In genomic region chr16:50040028-50040427, GRCh38 we compare ENCODE assay signal across 23 cellular contexts. TPM values are rescaled to one million over a fixed set of nuclear protein-coding genes. Genes with fewer than 3 reads are reported as not detected.
DNase-seq lines count a peak whose midpoint lies in the region; ATAC-seq, FAIRE-seq and TF ChIP-seq lines count a peak whose summit lies in the region.
"Had no signal": no experiment of that assay in that cellular context is flagged by ENCODE, and none has a peak within 500 bp of the region (broad histone marks: within the 10 kb centered on the region; RNA-seq: fewer than 3 reads in every experiment).

No MANE protein-coding gene starts in this region.

- H2BK5ac ChIP-seq in trophoblast cell (ENCODE audit: low read depth, low read length, poor library complexity) = no peak overlapping the region

- CTCF ChIA-PET in HepG2 (lab: Yijun Ruan, JAX; ENCODE audit: low intra/inter-chr PET ratio, low total read pairs) = no interaction called here

- H3K4me1 ChIP-seq in HepG2 (ENCODE audit: insufficient read depth, low read length) = peaks cover 59% of the 10 kb centered on the region
- peaks cover 0 to 12% (median 3%) of the 10 kb centered on the region in 4 donors for H3K4me1 ChIP-seq in right lobe of liver
- peaks cover 0 to 58% (median 9%) of the 10 kb centered on the region in 3 donors for H3K4me1 ChIP-seq in esophagus squamous epithelium
- H3K4me1 ChIP-seq in trophoblast cell (ENCODE audit: control insufficient read depth in 1 of 2, insufficient read depth in 2 of 2, low read length in 2 of 2) = peaks cover 0 to 2% of the 10 kb centered on the region in 2 experiments

- no peak overlapping the region for H4K91ac ChIP-seq in trophoblast cell (ENCODE audit: low read depth, low read length)

- TF ChIP-seq POLR2A in HepG2 (IDR thresholded peaks at IDR 0.05; ENCODE audit: insufficient read depth in 1 of 2, low read depth in 2 of 2, low read length in 2 of 2) = no peak
- TF ChIP-seq POLR2A in right lobe of liver (IDR thresholded peaks at IDR 0.05) = no peak
- TF ChIP-seq POLR2A in esophagus squamous epithelium (IDR thresholded peaks at IDR 0.05) = no peak
- no peak for TF ChIP-seq POLR2A in GM12891 (IDR thresholded peaks at IDR 0.05; ENCODE audit: low read depth, low read length)

- no peaks in the 10 kb centered on the region for H4K20me1 ChIP-seq in HepG2 (ENCODE audit: insufficient read depth, low read length)

- no peaks in the 10 kb centered on the region; a peak in 1 of 5 replicates for H3K36me3 ChIP-seq in HepG2 (replicated peaks in 1 of 2; ENCODE audit: control insufficient read depth in 1 of 2, insufficient read depth in 2 of 2, low read length in 2 of 2)
- no peaks in the 10 kb centered on the region for H3K36me3 ChIP-seq in right lobe of liver
- H3K36me3 ChIP-seq in esophagus squamous epithelium = peaks cover 0 to 16% (median 0%) of the 10 kb centered on the region in 3 donors
- peaks cover 0 to 1% of the 10 kb centered on the region in 2 experiments for H3K36me3 ChIP-seq in trophoblast cell (ENCODE audit: control insufficient read depth in 1 of 2, insufficient read depth in 2 of 2, low read length in 2 of 2)
- H3K36me3 ChIP-seq: ovary had no signal

- H2AFZ ChIP-seq in HepG2 (ENCODE audit: low read length) (no peak overlapping the region), trophoblast cell (ENCODE audit: insufficient read depth, low read length, poor library complexity) (no peak overlapping the region)

- peak; percentile 43 for FAIRE-seq in HepG2 (lab: Jason Lieb, UNC)
- no peak for FAIRE-seq in GM12891 (lab: Jason Lieb, UNC)

- peak overlapping the region in 1 of 3 experiments; percentile 21; a peak in 1 of 6 replicates for H3K4me3 ChIP-seq in HepG2 (replicated peaks in 1 of 3; ENCODE audit: insufficient read depth in 1 of 3, low read depth in 2 of 3, low read length in 3 of 3)
- H3K4me3 ChIP-seq in right lobe of liver = no peak overlapping the region
- H3K4me3 ChIP-seq in esophagus squamous epithelium = no peak overlapping the region
- no peak overlapping the region for H3K4me3 ChIP-seq in trophoblast cell (ENCODE audit: low read depth, low read length)
- H3K4me3 ChIP-seq: heart left ventricle, ovary had no signal

- H2AK5ac ChIP-seq in trophoblast cell (ENCODE audit: low read length) = no peak overlapping the region

- no peak overlapping the region for H3K9ac ChIP-seq in HepG2 (ENCODE audit: insufficient read depth, low read depth, low read length)
- H3K9ac ChIP-seq in trophoblast cell (ENCODE audit: low read length) = no peak overlapping the region

- no peak overlapping the region for H2BK12ac ChIP-seq in trophoblast cell (ENCODE audit: low read length)

- TF ChIP-seq CTCF in HepG2 (CRISPR knock-in tag; IDR thresholded peaks at IDR 0.05) = no peak
- TF ChIP-seq CTCF in right lobe of liver (IDR thresholded peaks at IDR 0.05) = no peak
- TF ChIP-seq CTCF in esophagus squamous epithelium (IDR thresholded peaks at IDR 0.05) = no peak

- H3K27ac ChIP-seq in HepG2 (ENCODE audit: extremely low read length, insufficient read depth, low read length) (no peak overlapping the region), right lobe of liver (peak overlapping the region in 1 of 3 donors; percentile 32), esophagus squamous epithelium (peak overlapping the region in 3 of 4 donors; percentile 11 to 66 (median 51)), trophoblast cell (ENCODE audit: low read depth, low read length) (no peak overlapping the region)
- H3K27ac ChIP-seq: ovary had no signal

- intact Hi-C loops in HepG2 (cut with micrococcal nuclease; ENCODE audit: unreplicated experiment) (no loop called here), right lobe of liver (cut with DNase I) (no loop called here), esophagus squamous epithelium (cut with DNase I) (no loop called here)

- in situ Hi-C loops in HepG2 (cut with HindIII; ENCODE audit: extremely low pct_ligation_motif_present, low pct_unique_long_range_greater_than_20kb) = loop anchor here (25.0 kb wide), 1 partner anchor 322 kb away; the partner anchor contains the start of gene BRD7

- no peak overlapping the region for H4K12ac ChIP-seq in trophoblast cell (ENCODE audit: low read depth, low read length)

- ATAC-seq in HepG2 (peak; percentile 84), right lobe of liver (no peak)
- ATAC-seq: activated CD8-positive, alpha-beta T cell treated with anti-CD3 and anti-CD28 coated beads, Interleukin-2, amount 10 ng/mL, durations not matched to agents 7 days and 5 days; natural killer cell treated with Interleukin-12 subunit alpha and Interleukin-12 subunit beta and Interleukin-15 and Interleukin-18, amount 100 ng/mL, for 72 hours; Panc1; T-cell had no signal

- BruUV-seq in HepG2 (replicated peaks; lab: Mats Ljungman, UMichigan) = no TSS peak

- H3K79me2 ChIP-seq in HepG2 (ENCODE audit: insufficient read depth, low read length) (no peaks in the 10 kb centered on the region), trophoblast cell (ENCODE audit: control insufficient read depth, insufficient read depth, low read length, poor library complexity) (no peaks in the 10 kb centered on the region)

- H3K79me1 ChIP-seq in trophoblast cell (ENCODE audit: low read length) = no peaks in the 10 kb centered on the region

- H3K4me2 ChIP-seq in HepG2 (ENCODE audit: low read depth, low read length) = peak overlapping the region; percentile 67
- no peak overlapping the region for H3K4me2 ChIP-seq in trophoblast cell (ENCODE audit: low read length)

- H3K27me3 ChIP-seq in HepG2 (ENCODE audit: control insufficient read depth in 1 of 2, insufficient read depth in 2 of 2, low read length in 2 of 2) (0 out of 5 replicates have a peak, but pooled peaks cover 0 to 4% of the 10 kb centered on the region in 2 experiments), right lobe of liver (no peaks in the 10 kb centered on the region), esophagus squamous epithelium (no peaks in the 10 kb centered on the region), trophoblast cell (ENCODE audit: insufficient read depth, low read length) (no peaks in the 10 kb centered on the region)
- H3K27me3 ChIP-seq: ovary had no signal

- H3K9me3 ChIP-seq in HepG2 (ENCODE audit: low read length) (no peaks in the 10 kb centered on the region), right lobe of liver (no peaks in the 10 kb centered on the region), esophagus squamous epithelium (no peaks in the 10 kb centered on the region), trophoblast cell (ENCODE audit: insufficient read depth, low read depth, low read length) (no peaks in the 10 kb centered on the region)
- H3K9me3 ChIP-seq: heart left ventricle, ovary had no signal

- POLR2A ChIA-PET in HepG2 (lab: Yijun Ruan, JAX) = interaction anchor here (1.4 to 1.9 kb wide), 2 partner anchors 15 to 26 kb away, joined by 4 to 9 read pairs; partner anchors contain the start of genes CNEP1R1 and HEATR3

- no peak overlapping the region for H4K8ac ChIP-seq in trophoblast cell (ENCODE audit: low read depth, low read length)

- TF ChIP-seq EP300 in HepG2 (IDR thresholded peaks at IDR 0.05; ENCODE audit: low read depth in 2 of 2, low read length in 2 of 2) = no peak
- no peak for TF ChIP-seq EP300 in HepG2 (CRISPR knock-in tag; IDR thresholded peaks at IDR 0.05; ENCODE audit: borderline replicate concordance)

- DNase-seq in HepG2 (ENCODE audit: low spot score) = peak; percentile 46
- no peak for DNase-seq in right lobe of liver
- DNase-seq in esophagus squamous epithelium (lab: John Stamatoyannopoulos, UW) = no peak
- peak; percentile 51 to 71 for DNase-seq in trophoblast cell
- DNase-seq in GM12891 (ENCODE audit: insufficient read length, low spot score) = no peak
- no peak for DNase-seq in SW480 (ENCODE audit: low spot score)
- DNase-seq in central memory CD4-positive, alpha-beta T cell = no peak
- no peak for DNase-seq in cortex of kidney (lab: John Stamatoyannopoulos, UW)
- DNase-seq: activated CD4-positive, CD25-positive, alpha-beta regulatory T cell treated with anti-CD3 and anti-CD28 coated beads, Interleukin-2, amount 50 U/mL, for 72 hours; activated CD8-positive, alpha-beta T cell treated with anti-CD3 and anti-CD28 coated beads, Interleukin-2, amount 10 ng/mL, durations not matched to agents 7 days and 5 days; activated effector memory CD4-positive, alpha-beta T cell treated with Interleukin-2 at 50 U/mL for 16 hours; activated T-cell treated with anti-CD3 and anti-CD28 coated beads for 4 hours; DND-41; foreskin fibroblast; H7; heart left ventricle; left colon; midbrain; NCI-H510A; ovary; T-cell had no signal

- WGBS in HepG2 (ENCODE audit: low lambda C conversion rate) = 4% methylated on average over 7 of the region's 8 CpGs
- WGBS in right lobe of liver (ENCODE audit: insufficient coverage, low coverage, low lambda C conversion rate, missing lambda C conversion rate) = 60% methylated on average over 1 of the region's 8 CpGs
- 19 to 69% methylated on average over 8 of the region's 8 CpGs for WGBS in esophagus squamous epithelium, 2 donors
- WGBS in trophoblast cell (ENCODE audit: extremely low coverage, insufficient coverage, insufficient read length) = no CpG with 5 or more reads among the region's 8 CpGs

- no peak overlapping the region for H2BK120ac ChIP-seq in trophoblast cell (ENCODE audit: insufficient read depth, low read length, poor library complexity)

- H3K4ac ChIP-seq in trophoblast cell (ENCODE audit: low read depth, low read length) = no peak overlapping the region

- H3K18ac ChIP-seq in trophoblast cell (ENCODE audit: low read length) = no peak overlapping the region

- no peak for TF ChIP-seq RAD21 in HepG2 (CRISPR knock-in tag; IDR thresholded peaks at IDR 0.05)

- no peak overlapping the region for H3K23ac ChIP-seq in trophoblast cell (ENCODE audit: low read length)

- no peak overlapping the region for H3K14ac ChIP-seq in trophoblast cell (ENCODE audit: low read length)

RNA-seq across cellular contexts. Expression of gene CNEP1R1, which starts 15.0 kb away (rescaled TPM):
- total RNA-seq in HepG2 (2016; rRNA removed; fragmentation: Illumina TruSeq; extraction: Trizol) = 22.9 and 23.6 TPM in 2 replicates
- total RNA-seq in HepG2 (2016; cell fraction: cytosol; rRNA removed; fragmentation: Illumina TruSeq; extraction: Trizol; ENCODE audit: low read depth) = 10.6 and 11.2 TPM in 2 replicates
- total RNA-seq in HepG2 (2016; cell fraction: insoluble cytoplasmic fraction; rRNA removed; fragmentation: Illumina TruSeq; extraction: Trizol) = 20.7 and 24.2 TPM in 2 replicates
- total RNA-seq in HepG2 (2016; cell fraction: membrane; rRNA removed; fragmentation: Illumina TruSeq; extraction: Trizol) = 25.2 and 28.8 TPM in 2 replicates
- 23.6 and 26.4 TPM in 2 replicates for total RNA-seq in HepG2 (2016; cell fraction: nucleus; rRNA removed; fragmentation: Illumina TruSeq; extraction: Trizol)
- polyA plus RNA-seq in HepG2 (2011; rRNA removed) = 25.3 and 26.8 TPM in 2 replicates
- polyA plus RNA-seq in HepG2 (2011; cell fraction: cytosol; rRNA removed) = 13.4 and 20.7 TPM in 2 replicates
- polyA plus RNA-seq in HepG2 (2011; cell fraction: nucleus; rRNA removed) = 25.5 and 34.1 TPM in 2 replicates
- polyA plus RNA-seq in HepG2 (2012) = 15.1 and 16.1 TPM in 2 replicates
- polyA plus RNA-seq in HepG2 (2016; cell fraction: cytosol; fragmentation: Illumina TruSeq; extraction: Trizol; ENCODE audit: low read depth) = 5.8 and 6.8 TPM in 2 replicates
- polyA plus RNA-seq in HepG2 (2016; cell fraction: insoluble cytoplasmic fraction; fragmentation: Illumina TruSeq; extraction: Trizol; ENCODE audit: low read depth) = 17.2 and 18.5 TPM in 2 replicates
- polyA plus RNA-seq in HepG2 (2016; cell fraction: membrane; fragmentation: Illumina TruSeq; extraction: Trizol; ENCODE audit: low read depth) = 12.5 and 13.8 TPM in 2 replicates
- 46.2 and 46.7 TPM in 2 replicates for polyA plus RNA-seq in HepG2 (2016; cell fraction: nucleus; fragmentation: Illumina TruSeq; extraction: Trizol; ENCODE audit: insufficient read depth, low read depth)
- 9.1 and 15.4 TPM in 2 replicates for polyA minus RNA-seq in HepG2 (2011; rRNA and poly(A)+ RNA removed; ENCODE audit: low replicate concordance)
- 17.9 and 22.7 TPM in 2 replicates for polyA minus RNA-seq in HepG2 (2011; cell fraction: cytosol; rRNA and poly(A)+ RNA removed)
- 30.4 and 32.3 TPM in 2 replicates for polyA minus RNA-seq in HepG2 (2011; cell fraction: nucleus; rRNA and poly(A)+ RNA removed)
- 1 to 10 TPM; 6.0 to 9.6 (median 7.5) TPM for total RNA-seq in right lobe of liver
- total RNA-seq in esophagus squamous epithelium = 10 to 100 TPM; 14.1 to 18.4 (median 14.9) TPM
- polyA plus RNA-seq in trophoblast cell (2013) = 16.7 and 17.0 TPM in 2 replicates
- polyA plus RNA-seq in GM12891 (2012; ENCODE audit: low read depth, missing spikeins) = 6.6 TPM

RNA-seq across cellular contexts. Expression of gene HEATR3, which starts 25.7 kb away (rescaled TPM):
- total RNA-seq in HepG2 (2016; rRNA removed; fragmentation: Illumina TruSeq; extraction: Trizol) (52.4 and 60.2 TPM in 2 replicates), right lobe of liver (10 to 100 TPM in 5 of 6 experiments, 1 to 10 TPM in 1; 8.7 to 21.1 (median 12.2) TPM), esophagus squamous epithelium (10 to 100 TPM; 13.7 to 31.2 (median 16.4) TPM)
- 12.4 and 12.6 TPM in 2 replicates for total RNA-seq in HepG2 (2016; cell fraction: cytosol; rRNA removed; fragmentation: Illumina TruSeq; extraction: Trizol; ENCODE audit: low read depth)
- total RNA-seq in HepG2 (2016; cell fraction: insoluble cytoplasmic fraction; rRNA removed; fragmentation: Illumina TruSeq; extraction: Trizol) = 53.9 and 59.2 TPM in 2 replicates
- total RNA-seq in HepG2 (2016; cell fraction: membrane; rRNA removed; fragmentation: Illumina TruSeq; extraction: Trizol) = 26.4 and 27.6 TPM in 2 replicates
- 47.4 and 53.4 TPM in 2 replicates for total RNA-seq in HepG2 (2016; cell fraction: nucleus; rRNA removed; fragmentation: Illumina TruSeq; extraction: Trizol)
- 22.4 and 26.8 TPM in 2 replicates for polyA plus RNA-seq in HepG2 (2011; rRNA removed)
- polyA plus RNA-seq in HepG2 (2011; cell fraction: cytosol; rRNA removed) = 15.4 and 17.6 TPM in 2 replicates
- polyA plus RNA-seq in HepG2 (2011; cell fraction: nucleus; rRNA removed) = 77.8 and 81.6 TPM in 2 replicates
- 17.6 and 19.5 TPM in 2 replicates for polyA plus RNA-seq in HepG2 (2012)
- 4.8 and 5.2 TPM in 2 replicates for polyA plus RNA-seq in HepG2 (2016; cell fraction: cytosol; fragmentation: Illumina TruSeq; extraction: Trizol; ENCODE audit: low read depth)
- polyA plus RNA-seq in HepG2 (2016; cell fraction: insoluble cytoplasmic fraction; fragmentation: Illumina TruSeq; extraction: Trizol; ENCODE audit: low read depth) = 34.2 and 38.9 TPM in 2 replicates
- polyA plus RNA-seq in HepG2 (2016; cell fraction: membrane; fragmentation: Illumina TruSeq; extraction: Trizol; ENCODE audit: low read depth) = 11.1 and 12.7 TPM in 2 replicates
- 85.8 and 86.3 TPM in 2 replicates for polyA plus RNA-seq in HepG2 (2016; cell fraction: nucleus; fragmentation: Illumina TruSeq; extraction: Trizol; ENCODE audit: insufficient read depth, low read depth)
- 29.3 and 29.9 TPM in 2 replicates for polyA minus RNA-seq in HepG2 (2011; rRNA and poly(A)+ RNA removed; ENCODE audit: low replicate concordance)
- polyA minus RNA-seq in HepG2 (2011; cell fraction: cytosol; rRNA and poly(A)+ RNA removed) = 12.7 and 13.7 TPM in 2 replicates
- polyA minus RNA-seq in HepG2 (2011; cell fraction: nucleus; rRNA and poly(A)+ RNA removed) = 28.8 and 30.3 TPM in 2 replicates
- polyA plus RNA-seq in trophoblast cell (2013) = 9.9 and 12.6 TPM in 2 replicates
- 7.7 TPM for polyA plus RNA-seq in GM12891 (2012; ENCODE audit: low read depth, missing spikeins)

Comparison
In these comparisons a context has a peak if more than half of its experiments do, and no peak if none do; other contexts are left out.
1. DNase-seq: peak in HepG2 (single experiment) and trophoblast cell (2 of 2); none in right lobe of liver (0 of 3), esophagus squamous epithelium (single experiment), GM12891 (single experiment), SW480 (single experiment), central memory CD4-positive, alpha-beta T cell (single experiment) and cortex of kidney (single experiment).
2. H3K27ac ChIP-seq: peak in esophagus squamous epithelium (3 of 4); none in HepG2 (single experiment) and trophoblast cell (single experiment).